ENCODE assay signal across 18 cellular contexts in genomic region chr20:34604980-34605788, GRCh38. TPM values are rescaled to one million over a fixed set of nuclear protein-coding genes. Genes with fewer than 3 reads are reported as not detected.
DNase-seq lines count a peak whose midpoint lies in the region; ATAC-seq and TF ChIP-seq lines count a peak whose summit lies in the region.
"Had no signal": no experiment of that assay in that cellular context is flagged by ENCODE, and none has a peak within 500 bp of the region (broad histone marks: within the 10 kb centered on the region; RNA-seq: fewer than 3 reads in every experiment).

No MANE protein-coding gene starts in this region.

- peaks cover 12% of the 10 kb centered on the region for H3K36me3 Mint-ChIP-seq in osteocyte (ENCODE audit: unreplicated experiment)

- no peak for ATAC-seq in GM21423 (IDR thresholded peaks at IDR 0.05; ENCODE audit: unreplicated experiment)
- no peak for ATAC-seq in HG03378 (IDR thresholded peaks at IDR 0.05; ENCODE audit: unreplicated experiment)
- ATAC-seq: CD8-positive, alpha-beta T cell; foreskin keratinocyte; upper lobe of right lung had no signal

- H3K79me2 ChIP-seq in fibroblast of lung (ENCODE audit: control insufficient read depth, insufficient read depth, low read length): no peaks in the 10 kb centered on the region
- H3K79me2 ChIP-seq: parathyroid adenoma had no signal

- DNase-seq in DMS 273 (lab: John Stamatoyannopoulos, UW; ENCODE audit: unreplicated experiment) (peak; percentile 89), NCI-H446 (lab: John Stamatoyannopoulos, UW) (peak; percentile 9 to 56), fibroblast of lung (ENCODE audit: low read depth in 2 of 2) (peak; percentile 38 to 54), osteocyte (ENCODE audit: extremely low spot score, unreplicated experiment) (peak; percentile 11), NCI-H510A treated with DMSO at 0.1 percent for 48 hours (lab: John Stamatoyannopoulos, UW) (no peak), GDM1 (lab: John Stamatoyannopoulos, UW) (no peak)
- DNase-seq: CD8-positive, alpha-beta T cell; foreskin keratinocyte; HFFc6; left cardiac atrium; NCI-H226; SIG-M5; upper lobe of right lung had no signal

- H3K4me1 ChIP-seq in fibroblast of lung (ENCODE audit: control insufficient read depth, extremely low read depth, insufficient read depth, low read length): no peaks in the 10 kb centered on the region
- H3K4me1 ChIP-seq: foreskin keratinocyte, parathyroid adenoma, upper lobe of right lung had no signal

- no peaks in the 10 kb centered on the region for H3K36me3 ChIP-seq in fibroblast of lung (ENCODE audit: control insufficient read depth, insufficient read depth, low read length)
- H3K36me3 ChIP-seq: upper lobe of right lung had no signal

- H3K27me3 ChIP-seq in fibroblast of lung (ENCODE audit: control insufficient read depth, insufficient read depth, low read length): no peaks in the 10 kb centered on the region
- H3K27me3 ChIP-seq: foreskin keratinocyte, upper lobe of right lung had no signal

- H3K9me3 Mint-ChIP-seq in osteocyte (ENCODE audit: unreplicated experiment): no peaks in the 10 kb centered on the region
- H3K9me3 Mint-ChIP-seq: CD8-positive, alpha-beta T cell; HFFc6 had no signal

- no peak overlapping the region for H3K4me3 Mint-ChIP-seq in osteocyte (ENCODE audit: unreplicated experiment)
- H3K4me3 Mint-ChIP-seq: CD8-positive, alpha-beta T cell; HFFc6 had no signal

- TF ChIP-seq CTCF in fibroblast of lung (conservative IDR thresholded peaks at IDR 0.05 in 1 of 2, IDR thresholded peaks at IDR 0.05 in 1 of 2; ENCODE audit: low read depth in 1 of 2, low read length in 2 of 2): no peak
- no peak for TF ChIP-seq CTCF in osteocyte (IDR thresholded peaks at IDR 0.05)

- no peak overlapping the region for H3K9ac ChIP-seq in fibroblast of lung (ENCODE audit: insufficient read depth, low read length)
- H3K9ac ChIP-seq: KMS-11, parathyroid adenoma had no signal

- H3K27me3 Mint-ChIP-seq in osteocyte (ENCODE audit: unreplicated experiment): no peaks in the 10 kb centered on the region

- no peaks in the 10 kb centered on the region for H3K9me3 ChIP-seq in fibroblast of lung (ENCODE audit: control insufficient read depth, insufficient read depth, low read depth, low read length)
- H3K9me3 ChIP-seq: upper lobe of right lung had no signal

- H3K4me2 ChIP-seq in fibroblast of lung (ENCODE audit: extremely low read depth, insufficient read depth, low read length): no peak overlapping the region
- H3K4me2 ChIP-seq: KMS-11 had no signal

- H4K20me1 ChIP-seq in fibroblast of lung (ENCODE audit: control insufficient read depth, extremely low read depth, insufficient read depth, low read length): no peaks in the 10 kb centered on the region

- no peak overlapping the region for H2AFZ ChIP-seq in fibroblast of lung (ENCODE audit: low read length)
- H2AFZ ChIP-seq: parathyroid adenoma had no signal

- H3K27ac ChIP-seq in fibroblast of lung (ENCODE audit: insufficient read depth, low read length): no peak overlapping the region
- H3K27ac ChIP-seq: foreskin keratinocyte, KMS-11, parathyroid adenoma, upper lobe of right lung, VCaP had no signal

- no peak overlapping the region for H3K4me3 ChIP-seq in fibroblast of lung (replicated peaks in 1 of 4; ENCODE audit: control extremely low read depth in 1 of 4, insufficient read depth in 1 of 4, low read depth in 3 of 4, low read length in 4 of 4)
- H3K4me3 ChIP-seq: upper lobe of right lung had no signal

- no peak overlapping the region for H3K27ac Mint-ChIP-seq in osteocyte (ENCODE audit: unreplicated experiment)
- H3K27ac Mint-ChIP-seq: CD8-positive, alpha-beta T cell; HFFc6 had no signal

- peaks cover 7% of the 10 kb centered on the region for H3K4me1 Mint-ChIP-seq in osteocyte (ENCODE audit: unreplicated experiment)

RNA-seq across cellular contexts. Expression of gene MAP1LC3A, which starts 46.7 kb away (rescaled TPM):
- total RNA-seq in fibroblast of lung (21.8 and 30.4 TPM in 2 replicates), osteocyte (60.5 and 67.2 TPM in 2 replicates)
- polyA plus RNA-seq in fibroblast of lung: 14.0 and 19.3 TPM in 2 replicates
- 46.9 and 58.9 TPM in 2 replicates for polyA plus RNA-seq in fibroblast of lung (2012)
- polyA minus RNA-seq in fibroblast of lung (ENCODE audit: low replicate concordance): 10.8 and 36.7 TPM in 2 replicates

Comparison
In these comparisons a context has a peak if more than half of its experiments do, and no peak if none do; other contexts are left out.
1. DNase-seq: peak in DMS 273 (single experiment), NCI-H446 (2 of 2), fibroblast of lung (2 of 2) and osteocyte (single experiment); none in NCI-H510A treated with DMSO at 0.1 percent for 48 hours (single experiment) and GDM1 (single experiment).